Comparison of ENCODE assay signal across 19 cellular contexts in genomic region chr9:132639322-132639721, GRCh38. TPM values are rescaled to one million over a fixed set of nuclear protein-coding genes. Genes with fewer than 3 reads are reported as not detected.
"Had no signal": no experiment of that assay in that cellular context is flagged by ENCODE, and none has a peak within 500 bp of the region (broad histone marks: within the 10 kb centered on the region; RNA-seq: fewer than 3 reads in every experiment).

No MANE protein-coding gene starts in this region.

- H3K4me3 Mint-ChIP-seq: activated CD8-positive, alpha-beta T cell treated with anti-CD3 and anti-CD28 coated beads, Interleukin-2, amount 10 ng/mL, durations not matched to agents 7 days and 5 days; activated T-helper 1 cell treated with anti-CD3 and anti-CD28 coated beads, Interleukin-12 subunit alpha, Interleukin-12 subunit beta, Interleukin-2, Interleukin-4 antibody, amounts not matched to agents 30 ng/mL and 10 ng/mL and 1 ng/mL, durations not matched to agents 14 hours and 24 hours and 36 hours; natural killer cell treated with Interleukin-12 subunit alpha and Interleukin-12 subunit beta and Interleukin-15 and Interleukin-18, amount 100 ng/mL, for 72 hours; type B pancreatic cell had no signal

- H3K27me3 Mint-ChIP-seq: natural killer cell treated with Interleukin-12 subunit alpha and Interleukin-12 subunit beta and Interleukin-15 and Interleukin-18, amount 100 ng/mL, for 72 hours; type B pancreatic cell had no signal

- FAIRE-seq: astrocyte had no signal

- H3K9me3 Mint-ChIP-seq: activated T-helper 1 cell treated with anti-CD3 and anti-CD28 coated beads, Interleukin-12 subunit alpha, Interleukin-12 subunit beta, Interleukin-2, Interleukin-4 antibody, amounts not matched to agents 30 ng/mL and 10 ng/mL and 1 ng/mL, durations not matched to agents 14 hours and 24 hours and 36 hours; natural killer cell treated with Interleukin-12 subunit alpha and Interleukin-12 subunit beta and Interleukin-15 and Interleukin-18, amount 100 ng/mL, for 72 hours; type B pancreatic cell had no signal

- H3K27ac Mint-ChIP-seq: activated CD8-positive, alpha-beta T cell treated with anti-CD3 and anti-CD28 coated beads, Interleukin-2, amount 10 ng/mL, durations not matched to agents 7 days and 5 days; activated T-helper 1 cell treated with anti-CD3 and anti-CD28 coated beads, Interleukin-12 subunit alpha, Interleukin-12 subunit beta, Interleukin-2, Interleukin-4 antibody, amounts not matched to agents 30 ng/mL and 10 ng/mL and 1 ng/mL, durations not matched to agents 14 hours and 24 hours and 36 hours; natural killer cell treated with Interleukin-12 subunit alpha and Interleukin-12 subunit beta and Interleukin-15 and Interleukin-18, amount 100 ng/mL, for 72 hours; type B pancreatic cell had no signal

- DNase-seq: activated CD4-positive, alpha-beta T cell treated with anti-CD3 and anti-CD28 coated beads for 4 hours; activated CD8-positive, alpha-beta T cell treated with anti-CD3 and anti-CD28 coated beads, Interleukin-2, amount 10 ng/mL, durations not matched to agents 7 days and 5 days; activated naive CD4-positive, alpha-beta T cell treated with Interleukin-2 at 50 U/mL for 16 hours; cortex of kidney; effector CD8-positive, alpha-beta T cell; hypothalamus; occipital lobe; psoas muscle; stimulated activated CD4-positive, alpha-beta T cell treated with anti-CD3 and anti-CD28 coated beads, Interleukin-2, amount 100 ng/mL, for 24 hours; stimulated activated naive CD4-positive, alpha-beta T cell; substantia nigra; T-helper 1 cell had no signal

RNA-seq across cellular contexts. Expression of gene BARHL1, which starts 56.9 kb away (rescaled TPM):
- total RNA-seq: activated CD8-positive, alpha-beta T cell treated with anti-CD3 and anti-CD28 coated beads, Interleukin-2, amount 10 ng/mL, durations not matched to agents 7 days and 5 days; activated T-helper 1 cell treated with anti-CD3 and anti-CD28 coated beads, Interleukin-12 subunit alpha, Interleukin-12 subunit beta, Interleukin-2, Interleukin-4 antibody, amounts not matched to agents 30 ng/mL and 10 ng/mL and 1 ng/mL, durations not matched to agents 14 hours and 24 hours and 36 hours; astrocyte; cardiac septum; lung; natural killer cell treated with Interleukin-12 subunit alpha and Interleukin-12 subunit beta and Interleukin-15 and Interleukin-18, amount 100 ng/mL, for 72 hours; occipital lobe; psoas muscle; sciatic nerve had no signal
